In the genomic region with DNA sequence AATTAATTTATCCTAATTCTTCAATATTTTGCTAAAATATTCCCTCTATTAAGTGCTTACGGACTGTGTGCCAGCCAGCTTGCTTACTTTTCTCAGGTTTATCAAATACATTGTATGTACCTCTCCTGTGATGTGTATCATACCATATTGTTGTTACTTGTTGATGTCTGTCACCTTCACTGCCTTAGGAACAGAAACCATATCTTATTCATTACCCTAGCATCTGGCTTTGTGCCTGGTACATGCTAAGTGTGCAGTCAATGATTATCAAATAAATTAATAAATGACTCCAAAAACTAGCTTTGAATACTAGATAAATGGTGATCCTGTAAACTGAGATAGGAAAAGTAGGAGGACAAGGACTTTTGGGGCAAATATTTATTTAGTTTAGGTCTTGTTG, we compare ENCODE assay signal across 1 cellular context.
TF ChIP-seq lines count a peak whose summit lies in the region.

No MANE protein-coding gene starts in this region.

TF ChIP-seq in K562, 482 proteins besides CTCF, POLR2A, EP300 and RAD21:
- TF ChIP-seq IFI16 (CRISPR knock-in tag; IDR thresholded peaks at IDR 0.05) (no peak), DDX20 (tag; IDR thresholded peaks at IDR 0.05; ENCODE audit: low read depth) (no peak), SLC30A9 (CRISPR knock-in tag; IDR thresholded peaks at IDR 0.05) (no peak), FOXJ2 (tag; IDR thresholded peaks at IDR 0.05) (peak; percentile 70), ZKSCAN8 (CRISPR knock-in tag; IDR thresholded peaks at IDR 0.05) (peak; percentile 34; the same call in 1 of the 2 replicates), FOXJ3 (CRISPR knock-in tag; IDR thresholded peaks at IDR 0.05) (no peak), BRD9 (IDR thresholded peaks at IDR 0.05; ENCODE audit: low read depth, partially characterized antibody) (no peak), MECOM (CRISPR knock-in tag; IDR thresholded peaks at IDR 0.05) (0 out of 2 replicates have a peak, but pooled peaks have one; percentile 21)
- TF ChIP-seq, protein P1, sequence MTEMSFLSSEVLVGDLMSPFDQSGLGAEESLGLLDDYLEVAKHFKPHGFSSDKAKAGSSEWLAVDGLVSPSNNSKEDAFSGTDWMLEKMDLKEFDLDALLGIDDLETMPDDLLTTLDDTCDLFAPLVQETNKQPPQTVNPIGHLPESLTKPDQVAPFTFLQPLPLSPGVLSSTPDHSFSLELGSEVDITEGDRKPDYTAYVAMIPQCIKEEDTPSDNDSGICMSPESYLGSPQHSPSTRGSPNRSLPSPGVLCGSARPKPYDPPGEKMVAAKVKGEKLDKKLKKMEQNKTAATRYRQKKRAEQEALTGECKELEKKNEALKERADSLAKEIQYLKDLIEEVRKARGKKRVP (CRISPR knock-in tag; IDR thresholded peaks at IDR 0.05) = no peak
- TF ChIP-seq, protein P2, sequence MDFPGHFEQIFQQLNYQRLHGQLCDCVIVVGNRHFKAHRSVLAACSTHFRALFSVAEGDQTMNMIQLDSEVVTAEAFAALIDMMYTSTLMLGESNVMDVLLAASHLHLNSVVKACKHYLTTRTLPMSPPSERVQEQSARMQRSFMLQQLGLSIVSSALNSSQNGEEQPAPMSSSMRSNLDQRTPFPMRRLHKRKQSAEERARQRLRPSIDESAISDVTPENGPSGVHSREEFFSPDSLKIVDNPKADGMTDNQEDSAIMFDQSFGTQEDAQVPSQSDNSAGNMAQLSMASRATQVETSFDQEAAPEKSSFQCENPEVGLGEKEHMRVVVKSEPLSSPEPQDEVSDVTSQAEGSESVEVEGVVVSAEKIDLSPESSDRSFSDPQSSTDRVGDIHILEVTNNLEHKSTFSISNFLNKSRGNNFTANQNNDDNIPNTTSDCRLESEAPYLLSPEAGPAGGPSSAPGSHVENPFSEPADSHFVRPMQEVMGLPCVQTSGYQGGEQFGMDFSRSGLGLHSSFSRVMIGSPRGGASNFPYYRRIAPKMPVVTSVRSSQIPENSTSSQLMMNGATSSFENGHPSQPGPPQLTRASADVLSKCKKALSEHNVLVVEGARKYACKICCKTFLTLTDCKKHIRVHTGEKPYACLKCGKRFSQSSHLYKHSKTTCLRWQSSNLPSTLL (IDR thresholded peaks at IDR 0.05) = no peak
- TF ChIP-seq, protein P3, sequence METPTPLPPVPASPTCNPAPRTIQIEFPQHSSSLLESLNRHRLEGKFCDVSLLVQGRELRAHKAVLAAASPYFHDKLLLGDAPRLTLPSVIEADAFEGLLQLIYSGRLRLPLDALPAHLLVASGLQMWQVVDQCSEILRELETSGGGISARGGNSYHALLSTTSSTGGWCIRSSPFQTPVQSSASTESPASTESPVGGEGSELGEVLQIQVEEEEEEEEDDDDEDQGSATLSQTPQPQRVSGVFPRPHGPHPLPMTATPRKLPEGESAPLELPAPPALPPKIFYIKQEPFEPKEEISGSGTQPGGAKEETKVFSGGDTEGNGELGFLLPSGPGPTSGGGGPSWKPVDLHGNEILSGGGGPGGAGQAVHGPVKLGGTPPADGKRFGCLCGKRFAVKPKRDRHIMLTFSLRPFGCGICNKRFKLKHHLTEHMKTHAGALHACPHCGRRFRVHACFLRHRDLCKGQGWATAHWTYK (CRISPR knock-in tag; IDR thresholded peaks at IDR 0.05) = no peak
- TF ChIP-seq, protein P4, sequence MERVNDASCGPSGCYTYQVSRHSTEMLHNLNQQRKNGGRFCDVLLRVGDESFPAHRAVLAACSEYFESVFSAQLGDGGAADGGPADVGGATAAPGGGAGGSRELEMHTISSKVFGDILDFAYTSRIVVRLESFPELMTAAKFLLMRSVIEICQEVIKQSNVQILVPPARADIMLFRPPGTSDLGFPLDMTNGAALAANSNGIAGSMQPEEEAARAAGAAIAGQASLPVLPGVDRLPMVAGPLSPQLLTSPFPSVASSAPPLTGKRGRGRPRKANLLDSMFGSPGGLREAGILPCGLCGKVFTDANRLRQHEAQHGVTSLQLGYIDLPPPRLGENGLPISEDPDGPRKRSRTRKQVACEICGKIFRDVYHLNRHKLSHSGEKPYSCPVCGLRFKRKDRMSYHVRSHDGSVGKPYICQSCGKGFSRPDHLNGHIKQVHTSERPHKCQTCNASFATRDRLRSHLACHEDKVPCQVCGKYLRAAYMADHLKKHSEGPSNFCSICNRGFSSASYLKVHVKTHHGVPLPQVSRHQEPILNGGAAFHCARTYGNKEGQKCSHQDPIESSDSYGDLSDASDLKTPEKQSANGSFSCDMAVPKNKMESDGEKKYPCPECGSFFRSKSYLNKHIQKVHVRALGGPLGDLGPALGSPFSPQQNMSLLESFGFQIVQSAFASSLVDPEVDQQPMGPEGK (CRISPR knock-in tag; IDR thresholded peaks at IDR 0.05; ENCODE audit: borderline replicate concordance) = no peak
- TF ChIP-seq, protein P5, sequence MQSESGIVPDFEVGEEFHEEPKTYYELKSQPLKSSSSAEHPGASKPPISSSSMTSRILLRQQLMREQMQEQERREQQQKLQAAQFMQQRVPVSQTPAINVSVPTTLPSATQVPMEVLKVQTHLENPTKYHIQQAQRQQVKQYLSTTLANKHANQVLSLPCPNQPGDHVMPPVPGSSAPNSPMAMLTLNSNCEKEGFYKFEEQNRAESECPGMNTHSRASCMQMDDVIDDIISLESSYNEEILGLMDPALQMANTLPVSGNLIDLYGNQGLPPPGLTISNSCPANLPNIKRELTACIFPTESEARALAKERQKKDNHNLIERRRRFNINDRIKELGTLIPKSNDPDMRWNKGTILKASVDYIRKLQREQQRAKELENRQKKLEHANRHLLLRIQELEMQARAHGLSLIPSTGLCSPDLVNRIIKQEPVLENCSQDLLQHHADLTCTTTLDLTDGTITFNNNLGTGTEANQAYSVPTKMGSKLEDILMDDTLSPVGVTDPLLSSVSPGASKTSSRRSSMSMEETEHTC (IDR thresholded peaks at IDR 0.05) = no peak
